ENCODE assay signal across 17 cellular contexts in genomic region chr3:111200027-111200426, GRCh38.
"Had no signal": no experiment of that assay in that cellular context is flagged by ENCODE, and none has a peak within 500 bp of the region (broad histone marks: within the 10 kb centered on the region; RNA-seq: fewer than 3 reads in every experiment).

No MANE protein-coding gene starts in this region.

- H3K9ac ChIP-seq: parathyroid adenoma had no signal

- H2AFZ ChIP-seq: parathyroid adenoma had no signal

- H3K27ac ChIP-seq: body of pancreas, epithelial cell of prostate, parathyroid adenoma, sigmoid colon, spleen, thoracic aorta had no signal

- H3K36me3 ChIP-seq: spleen had no signal

- ATAC-seq: activated CD4-positive, alpha-beta T cell treated with anti-CD3 and anti-CD28 coated beads for 36 hours; activated CD8-positive, alpha-beta memory T cell treated with anti-CD3 and anti-CD28 coated beads, Interleukin-2, amount 10 ng/mL, durations not matched to agents 7 days and 5 days; body of pancreas; left lobe of liver; naive thymus-derived CD4-positive, alpha-beta T cell; stimulated activated memory B cell treated with anti-CD40 and anti-IgM and Interleukin-4, amounts not matched to agents 10 μg/mL and 1 μg/mL and 100 μg/mL, for 72 hours had no signal

- H3K27me3 ChIP-seq: body of pancreas, sigmoid colon, spleen had no signal

- H3K79me2 ChIP-seq: parathyroid adenoma had no signal

- H3K4me3 ChIP-seq: body of pancreas, sigmoid colon, spleen, thoracic aorta had no signal

- H3K4me1 ChIP-seq: body of pancreas, parathyroid adenoma, spleen had no signal

- H3K9me3 ChIP-seq: body of pancreas, sigmoid colon, spleen, thoracic aorta had no signal

- DNase-seq: activated CD4-positive, alpha-beta memory T cell treated with anti-CD3 and anti-CD28 coated beads for 36 hours; activated CD4-positive, alpha-beta T cell treated with anti-CD3 and anti-CD28 coated beads for 36 hours; activated CD8-positive, alpha-beta memory T cell treated with anti-CD3 and anti-CD28 coated beads, Interleukin-2, amount 10 ng/mL, durations not matched to agents 7 days and 5 days; activated naive CD4-positive, alpha-beta T cell treated with anti-CD3 and anti-CD28 coated beads for 36 hours; activated T-cell treated with anti-CD3 and anti-CD28 coated beads, Interleukin-2, amount 50 U/mL, for 1 hour; body of pancreas; caudate nucleus; endodermal cell; naive thymus-derived CD4-positive, alpha-beta T cell; sigmoid colon; spleen; stimulated activated CD4-positive, alpha-beta T cell treated with anti-CD3 and anti-CD28 coated beads, Interleukin-4, amount 100 ng/mL, for 4 hours had no signal
